Comparison of ENCODE assay signal across 35 cellular contexts in the genomic region with DNA sequence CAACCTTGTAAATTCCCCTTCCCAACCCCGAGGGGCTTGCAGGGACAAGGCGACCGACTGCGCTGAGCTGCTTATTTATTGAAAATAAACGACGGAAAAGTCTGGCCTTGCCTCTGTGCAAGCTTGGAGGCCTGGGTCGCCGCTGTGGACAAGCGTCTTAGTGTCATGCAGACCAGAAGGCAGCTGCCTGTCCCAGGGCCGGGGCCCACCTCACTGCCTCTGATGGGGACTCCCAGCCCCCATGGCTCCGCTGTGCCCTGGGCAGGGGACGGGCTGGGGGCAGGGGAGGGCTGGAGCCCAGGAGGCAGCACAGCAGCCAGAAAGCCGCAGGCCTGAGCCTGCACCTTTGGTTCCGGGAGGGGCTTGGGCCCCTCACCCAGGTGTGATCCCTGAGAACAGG.
"Had no signal": no experiment of that assay in that cellular context is flagged by ENCODE, and none has a peak within 500 bp of the region (broad histone marks: within the 10 kb centered on the region; RNA-seq: fewer than 3 reads in every experiment).

No MANE protein-coding gene starts in this region.

- H3K4me3 Mint-ChIP-seq: activated CD4-positive, alpha-beta memory T cell treated with anti-CD3 and anti-CD28 coated beads for 36 hours; activated naive CD4-positive, alpha-beta T cell treated with anti-CD3 and anti-CD28 coated beads, Interleukin-2, amount 10 ng/mL, durations not matched to agents 7 days and 5 days; activated naive CD8-positive, alpha-beta T cell; activated naive CD8-positive, alpha-beta T cell treated with anti-CD3 and anti-CD28 coated beads, Interleukin-2, amount 50 U/mL, for 24 hours; activated T-cell treated with anti-CD3 and anti-CD28 coated beads, Interleukin-2, amount 50 U/mL, for 4 hours; brain had no signal

- DNase-seq: activated CD4-positive, alpha-beta memory T cell treated with anti-CD3 and anti-CD28 coated beads for 36 hours; activated CD4-positive, alpha-beta T cell treated with anti-CD3 and anti-CD28 coated beads for 4 hours; activated CD4-positive, alpha-beta T cell treated with anti-CD3 and anti-CD28 coated beads, Interleukin-2, amount 50 U/mL, for 1 hour; activated CD8-positive, alpha-beta memory T cell treated with anti-CD3 and anti-CD28 coated beads, Interleukin-2, amount 50 U/mL, for 4 hours; activated effector memory CD4-positive, alpha-beta T cell treated with Interleukin-2 at 50 U/mL for 16 hours; activated naive CD4-positive, alpha-beta T cell treated with anti-CD3 and anti-CD28 coated beads, Interleukin-2, amount 10 ng/mL, durations not matched to agents 7 days and 5 days; activated naive CD8-positive, alpha-beta T cell treated with anti-CD3 and anti-CD28 coated beads, Interleukin-2, amount 50 U/mL, for 24 hours; activated T-cell treated with anti-CD3 and anti-CD28 coated beads for 4 hours; activated T-cell treated with anti-CD3 and anti-CD28 coated beads, Interleukin-2, amount 50 U/mL, for 4 hours; anterior cingulate cortex; caudate nucleus; cerebellar nuclear complex; Karpas-422; KBM-7; NCI-H1105; NCI-H1417 treated with DMSO at 0.1 percent for 48 hours; NCI-H187 treated with DMSO at 0.1 percent for 48 hours; NCI-H2081; NCI-H2171 treated with DMSO at 0.1 percent for 48 hours; NCI-H2227 treated with DMSO at 0.1 percent for 48 hours; NCI-H446; NCI-H510A treated with DMSO at 0.1 percent for 48 hours; NCI-H526 treated with DMSO at 0.1 percent for 48 hours; NCI-H82; PC-3; Peyer's patch; RPMI8226; SIG-M5; SW 1271; T-helper 1 cell; T-helper 2 cell; T-helper 9 cell had no signal

- H3K4me1 Mint-ChIP-seq: brain had no signal

- ATAC-seq: activated CD4-positive, CD25-positive, alpha-beta regulatory T cell treated with anti-CD3 and anti-CD28 coated beads, Interleukin-2, amount 50 U/mL, for 24 hours; activated naive CD8-positive, alpha-beta T cell treated with anti-CD3 and anti-CD28 coated beads, Interleukin-2, amount 50 U/mL, for 24 hours; activated T-cell treated with anti-CD3 and anti-CD28 coated beads, Interleukin-2, amount 50 U/mL, for 4 hours; PC-3 had no signal

- H3K9me3 Mint-ChIP-seq: activated CD4-positive, alpha-beta memory T cell treated with anti-CD3 and anti-CD28 coated beads for 36 hours; activated naive CD4-positive, alpha-beta T cell treated with anti-CD3 and anti-CD28 coated beads, Interleukin-2, amount 10 ng/mL, durations not matched to agents 7 days and 5 days; activated naive CD8-positive, alpha-beta T cell treated with anti-CD3 and anti-CD28 coated beads, Interleukin-2, amount 50 U/mL, for 24 hours; activated T-cell treated with anti-CD3 and anti-CD28 coated beads, Interleukin-2, amount 50 U/mL, for 4 hours; brain had no signal

- H3K9me3 ChIP-seq: Peyer's patch had no signal

- H3K36me3 Mint-ChIP-seq: activated CD4-positive, alpha-beta memory T cell treated with anti-CD3 and anti-CD28 coated beads for 36 hours; activated naive CD8-positive, alpha-beta T cell; brain had no signal

- H3K27ac ChIP-seq: Peyer's patch had no signal

- H3K4me3 ChIP-seq: Peyer's patch had no signal

- H3K4me1 ChIP-seq: Peyer's patch had no signal

- H3K27me3 Mint-ChIP-seq: activated CD4-positive, alpha-beta memory T cell treated with anti-CD3 and anti-CD28 coated beads for 36 hours; activated naive CD4-positive, alpha-beta T cell treated with anti-CD3 and anti-CD28 coated beads, Interleukin-2, amount 10 ng/mL, durations not matched to agents 7 days and 5 days; activated naive CD8-positive, alpha-beta T cell; activated naive CD8-positive, alpha-beta T cell treated with anti-CD3 and anti-CD28 coated beads, Interleukin-2, amount 50 U/mL, for 24 hours; brain had no signal

- H3K27ac Mint-ChIP-seq: activated CD4-positive, alpha-beta memory T cell treated with anti-CD3 and anti-CD28 coated beads for 36 hours; activated naive CD8-positive, alpha-beta T cell; activated naive CD8-positive, alpha-beta T cell treated with anti-CD3 and anti-CD28 coated beads, Interleukin-2, amount 50 U/mL, for 24 hours had no signal

- H3K27me3 ChIP-seq: Peyer's patch had no signal
